ENCODE assay signal across 16 cellular contexts in genomic region chr7:84524714-84525694, GRCh38.
DNase-seq lines count a peak whose midpoint lies in the region; TF ChIP-seq lines count a peak whose summit lies in the region.
"Had no signal": no experiment of that assay in that cellular context is flagged by ENCODE, and none has a peak within 500 bp of the region (broad histone marks: within the 10 kb centered on the region; RNA-seq: fewer than 3 reads in every experiment).

No MANE protein-coding gene starts in this region.

- H2BK12ac ChIP-seq in mesenchymal stem cell (ENCODE audit: low read length in 2 of 2) (no peak overlapping the region), neuronal stem cell (ENCODE audit: low read length) (no peak overlapping the region)

- H3K4me2 ChIP-seq in mesenchymal stem cell (ENCODE audit: low read length, poor library complexity, severe bottlenecking) = no peak overlapping the region
- H3K4me2 ChIP-seq in smooth muscle cell = no peak overlapping the region
- H3K4me2 ChIP-seq in neuronal stem cell (ENCODE audit: insufficient read depth, low read length, poor library complexity, severe bottlenecking) = no peak overlapping the region
- H3K4me2 ChIP-seq: BLaER1 had no signal

- H3K9me3 ChIP-seq in mesenchymal stem cell (ENCODE audit: control insufficient read depth, low read length) = peaks cover 4% of the 10 kb centered on the region
- H3K9me3 ChIP-seq in smooth muscle cell (replicated peaks; ENCODE audit: low read depth) = no peaks in the 10 kb centered on the region
- no peaks in the 10 kb centered on the region for H3K9me3 ChIP-seq in neuronal stem cell (replicated peaks in 1 of 2; ENCODE audit: control insufficient read depth in 2 of 2, insufficient read depth in 1 of 2, low read depth in 1 of 2, low read length in 2 of 2)
- H3K9me3 ChIP-seq: BLaER1, vagina had no signal

- no peak overlapping the region for H4K91ac ChIP-seq in mesenchymal stem cell (ENCODE audit: low read length)
- H4K91ac ChIP-seq in neuronal stem cell (ENCODE audit: low read depth, low read length, poor library complexity) = no peak overlapping the region

- H3K4me3 ChIP-seq in mesenchymal stem cell (ENCODE audit: insufficient read depth in 1 of 2, low read depth in 1 of 2, low read length in 2 of 2) (peak overlapping the region in 1 of 2 experiments; percentile 10), smooth muscle cell (no peak overlapping the region), neuronal stem cell (ENCODE audit: low read length in 2 of 2) (no peak overlapping the region)
- H3K4me3 ChIP-seq: BLaER1, vagina had no signal

- H3K4me1 ChIP-seq in mesenchymal stem cell (ENCODE audit: control insufficient read depth, insufficient read depth, low read depth, low read length) (no peaks in the 10 kb centered on the region), smooth muscle cell (ENCODE audit: low read depth) (no peaks in the 10 kb centered on the region), neuronal stem cell (ENCODE audit: control insufficient read depth in 2 of 2, insufficient read depth in 1 of 2, low read depth in 1 of 2, low read length in 2 of 2) (no peaks in the 10 kb centered on the region)
- H3K4me1 ChIP-seq: vagina had no signal

- H3F3A ChIP-seq in smooth muscle cell (ENCODE audit: low read depth) = peaks cover 9% of the 10 kb centered on the region

- no peak for TF ChIP-seq CTCF in smooth muscle cell (IDR thresholded peaks at IDR 0.05; ENCODE audit: borderline replicate concordance, insufficient read depth, poor library complexity, severe bottlenecking)

- H3K79me1 ChIP-seq in mesenchymal stem cell (replicated peaks; ENCODE audit: low read length, poor library complexity, severe bottlenecking) (no peaks in the 10 kb centered on the region), neuronal stem cell (ENCODE audit: low read depth, low read length) (no peaks in the 10 kb centered on the region)

- no peaks in the 10 kb centered on the region for H3K27me3 ChIP-seq in mesenchymal stem cell (ENCODE audit: control insufficient read depth in 1 of 2, insufficient read depth in 1 of 2, low read length in 2 of 2)
- H3K27me3 ChIP-seq in smooth muscle cell (ENCODE audit: low read depth) = no peaks in the 10 kb centered on the region
- no peaks in the 10 kb centered on the region for H3K27me3 ChIP-seq in neuronal stem cell (ENCODE audit: control insufficient read depth in 3 of 3, insufficient read depth in 3 of 3, low read depth in 1 of 3, low read length in 3 of 3)
- H3K27me3 ChIP-seq: BLaER1, vagina had no signal

- H3K14ac ChIP-seq in mesenchymal stem cell (ENCODE audit: low read length in 2 of 2) (no peak overlapping the region), neuronal stem cell (ENCODE audit: low read length) (no peak overlapping the region)

- DNase-seq in AG08395 (ENCODE audit: low spot score) (peak; percentile 67), LHCN-M2 (ENCODE audit: low read depth) (peak; percentile 79), dedifferentiated amniotic fluid mesenchymal stem cell (ENCODE audit: extremely low spot score) (peak; percentile 73), mesenchymal stem cell (peak; percentile 58), smooth muscle cell (lab: John Stamatoyannopoulos, UW; ENCODE audit: unreplicated experiment) (no peak), neuronal stem cell (ENCODE audit: low spot score) (no peak), NCI-H345 (lab: John Stamatoyannopoulos, UW) (no peak), DMS 273 treated with DMSO at 0.1 percent for 48 hours (lab: John Stamatoyannopoulos, UW) (no peak)
- DNase-seq: activated T-cell treated with anti-CD3 and anti-CD28 coated beads, Interleukin-2, amount 50 U/mL, for 1 hour; endodermal cell; GDM1; NCI-H1417 treated with DMSO at 0.1 percent for 48 hours; NCI-H69; SHP77 treated with DMSO at 0.1 percent for 48 hours had no signal

- no peak overlapping the region for H3K18ac ChIP-seq in mesenchymal stem cell (ENCODE audit: low read depth in 1 of 2, low read length in 2 of 2)
- H3K18ac ChIP-seq in neuronal stem cell (ENCODE audit: low read length) = no peak overlapping the region

- 75% methylated on average over 6 of the region's 10 CpGs for WGBS in mesenchymal stem cell
- WGBS in smooth muscle cell (ENCODE audit: low lambda C conversion rate) = 87% methylated on average over 10 of the region's 10 CpGs
- no CpG with 5 or more reads among the region's 10 CpGs for WGBS in neuronal stem cell (ENCODE audit: extremely low coverage in 2 of 2, insufficient read length in 2 of 2, insufficient replicate concordance in 1 of 2), 2 donors

- H4K8ac ChIP-seq in mesenchymal stem cell (ENCODE audit: low read length) = no peak overlapping the region
- H4K8ac ChIP-seq in neuronal stem cell (ENCODE audit: low read depth, low read length) = no peak overlapping the region

- H3K4ac ChIP-seq in mesenchymal stem cell (ENCODE audit: low read depth in 1 of 2, low read length in 2 of 2) = no peak overlapping the region
- H3K4ac ChIP-seq in neuronal stem cell (ENCODE audit: low read length) = no peak overlapping the region

- H3K27ac ChIP-seq in mesenchymal stem cell (ENCODE audit: low read length, poor library complexity, severe bottlenecking) (peak overlapping the region; percentile 11), smooth muscle cell (ENCODE audit: low read depth) (no peak overlapping the region), neuronal stem cell (replicated peaks; ENCODE audit: low read length) (no peak overlapping the region)
- H3K27ac ChIP-seq: BLaER1, vagina had no signal

- H3K36me3 ChIP-seq in mesenchymal stem cell (ENCODE audit: control insufficient read depth in 1 of 2, insufficient read depth in 2 of 2, low read depth in 1 of 2, low read length in 2 of 2) = no peaks in the 10 kb centered on the region
- H3K36me3 ChIP-seq in smooth muscle cell (ENCODE audit: low read depth) = no peaks in the 10 kb centered on the region
- H3K36me3 ChIP-seq in neuronal stem cell (replicated peaks in 1 of 2; ENCODE audit: control insufficient read depth in 2 of 2, insufficient read depth in 2 of 2, low read length in 2 of 2) = no peaks in the 10 kb centered on the region
- H3K36me3 ChIP-seq: BLaER1, vagina had no signal

- H3K9ac ChIP-seq in mesenchymal stem cell (ENCODE audit: low read length) (peak overlapping the region; percentile 88), smooth muscle cell (ENCODE audit: low read depth) (no peak overlapping the region), neuronal stem cell (ENCODE audit: low read depth, low read length, poor library complexity) (no peak overlapping the region)
- H3K9ac ChIP-seq: BLaER1 had no signal

- H3K23ac ChIP-seq in mesenchymal stem cell (ENCODE audit: low read length in 2 of 2) = no peak overlapping the region
- no peak overlapping the region for H3K23ac ChIP-seq in neuronal stem cell (ENCODE audit: low read depth, low read length, poor library complexity)

- H2AK5ac ChIP-seq in mesenchymal stem cell (ENCODE audit: low read length, severe bottlenecking) (no peak overlapping the region), neuronal stem cell (ENCODE audit: low read depth, low read length) (no peak overlapping the region)

- H2BK120ac ChIP-seq in mesenchymal stem cell (ENCODE audit: low read depth, low read length) = no peak overlapping the region
- no peak overlapping the region for H2BK120ac ChIP-seq in neuronal stem cell (ENCODE audit: low read depth, low read length)

- H2AFZ ChIP-seq in mesenchymal stem cell (ENCODE audit: low read depth, low read length) = no peak overlapping the region
- H2AFZ ChIP-seq in smooth muscle cell (ENCODE audit: low read depth) = no peak overlapping the region
- H2AFZ ChIP-seq in neuronal stem cell (ENCODE audit: low read length) = no peak overlapping the region

- H3K79me2 ChIP-seq in smooth muscle cell (ENCODE audit: low read depth) = no peaks in the 10 kb centered on the region

- no peaks in the 10 kb centered on the region for H4K20me1 ChIP-seq in smooth muscle cell (ENCODE audit: low read depth)
- H4K20me1 ChIP-seq: BLaER1 had no signal

- H2BK5ac ChIP-seq in mesenchymal stem cell (ENCODE audit: low read depth, low read length, poor library complexity, severe bottlenecking) (no peak overlapping the region), neuronal stem cell (ENCODE audit: low read length) (no peak overlapping the region)

- H2BK15ac ChIP-seq in mesenchymal stem cell (ENCODE audit: low read depth, poor library complexity, severe bottlenecking) (no peak overlapping the region), neuronal stem cell (ENCODE audit: low read length) (no peak overlapping the region)

Comparison
In these comparisons a context has a peak if more than half of its experiments do, and no peak if none do; other contexts are left out.
1. DNase-seq: peak in AG08395 (single experiment), LHCN-M2 (single experiment), dedifferentiated amniotic fluid mesenchymal stem cell (single experiment) and mesenchymal stem cell (single experiment); none in smooth muscle cell (single experiment), neuronal stem cell (single experiment), NCI-H345 (single experiment) and DMS 273 treated with DMSO at 0.1 percent for 48 hours (single experiment).